ENCODE assay signal across 23 cellular contexts in genomic region chr3:117540583-117540982, GRCh38.
"Had no signal": no experiment of that assay in that cellular context is flagged by ENCODE, and none has a peak within 500 bp of the region (broad histone marks: within the 10 kb centered on the region; RNA-seq: fewer than 3 reads in every experiment).

No MANE protein-coding gene starts in this region.

- H3K36me3 Mint-ChIP-seq: natural killer cell treated with Interleukin-12 subunit alpha and Interleukin-12 subunit beta and Interleukin-15 and Interleukin-18, amount 100 ng/mL, for 72 hours had no signal

- DNase-seq: activated CD4-positive, alpha-beta T cell treated with anti-CD3 and anti-CD28 coated beads for 4 hours; activated CD8-positive, alpha-beta T cell treated with anti-CD3 and anti-CD28 coated beads for 36 hours; activated effector memory CD4-positive, alpha-beta T cell treated with anti-CD3 and anti-CD28 coated beads, Interleukin-2, amount 50 U/mL, for 16 hours; activated T-cell treated with anti-CD3 and anti-CD28 coated beads, Interleukin-2, amount 50 U/mL, for 4 hours; amygdala; effector CD8-positive, alpha-beta T cell; esophagus squamous epithelium; foreskin melanocyte; left ventricle myocardium superior; mesendoderm; nucleus accumbens; right cardiac atrium; small intestine; stimulated activated CD4-positive, alpha-beta T cell treated with anti-CD3 and anti-CD28 coated beads, Interleukin-4, amount 100 ng/mL, for 24 hours; stimulated activated CD8-positive, alpha-beta memory T cell treated with anti-CD3 and anti-CD28 coated beads, Interleukin-4, amount 100 ng/mL, for 48 hours; stimulated activated naive CD4-positive, alpha-beta T cell treated with Interleukin-2 at 50 U/mL for 16 hours; substantia nigra; trophoblast cell; WERI-Rb-1 had no signal

- H3K36me3 ChIP-seq: esophagus squamous epithelium, WERI-Rb-1 had no signal

- H3K4me1 ChIP-seq: esophagus squamous epithelium had no signal

- H3K9me3 ChIP-seq: esophagus squamous epithelium had no signal

- H3K27ac Mint-ChIP-seq: activated CD8-positive, alpha-beta T cell treated with anti-CD3 and anti-CD28 coated beads for 36 hours; activated naive CD8-positive, alpha-beta T cell; brain; natural killer cell treated with Interleukin-12 subunit alpha and Interleukin-12 subunit beta and Interleukin-15 and Interleukin-18, amount 100 ng/mL, for 72 hours; progenitor cell of endocrine pancreas had no signal

- H3K27me3 Mint-ChIP-seq: activated CD8-positive, alpha-beta T cell treated with anti-CD3 and anti-CD28 coated beads for 36 hours; activated naive CD8-positive, alpha-beta T cell; brain; natural killer cell treated with Interleukin-12 subunit alpha and Interleukin-12 subunit beta and Interleukin-15 and Interleukin-18, amount 100 ng/mL, for 72 hours; progenitor cell of endocrine pancreas had no signal

- H3K4me1 Mint-ChIP-seq: brain had no signal

- H3K27me3 ChIP-seq: esophagus squamous epithelium had no signal

- H3K4me3 ChIP-seq: esophagus squamous epithelium had no signal

- H3K4me3 Mint-ChIP-seq: activated CD8-positive, alpha-beta T cell treated with anti-CD3 and anti-CD28 coated beads for 36 hours; activated naive CD8-positive, alpha-beta T cell; activated T-cell treated with anti-CD3 and anti-CD28 coated beads, Interleukin-2, amount 50 U/mL, for 4 hours; brain; natural killer cell treated with Interleukin-12 subunit alpha and Interleukin-12 subunit beta and Interleukin-15 and Interleukin-18, amount 100 ng/mL, for 72 hours had no signal

- H3K27ac ChIP-seq: esophagus squamous epithelium, WERI-Rb-1 had no signal
